ENCODE assay signal across 2 cellular contexts in genomic region chr1:56072310-56072709, GRCh38.
TF ChIP-seq lines count a peak whose summit lies in the region.

No MANE protein-coding gene starts in this region.

TF ChIP-seq in IMR-90, 13 proteins besides CTCF, POLR2A, EP300 and RAD21:
- TF ChIP-seq CHD1 (IDR thresholded peaks at IDR 0.05; ENCODE audit: low read depth, low read length) (no peak), NFE2L2 (IDR thresholded peaks at IDR 0.05; ENCODE audit: low read depth, low read length) (no peak), RFX5 (IDR thresholded peaks at IDR 0.05; ENCODE audit: low read depth, low read length) (no peak), CEBPB (IDR thresholded peaks at IDR 0.05; ENCODE audit: low read depth, low read length) (no peak), MAZ (IDR thresholded peaks at IDR 0.05; ENCODE audit: borderline replicate concordance, low read depth, low read length) (no peak), USF2 (IDR thresholded peaks at IDR 0.05; ENCODE audit: low read depth, low read length) (no peak), FOS (IDR thresholded peaks at IDR 0.05; ENCODE audit: low read depth, low read length) (no peak), MXI1 (IDR thresholded peaks at IDR 0.05; ENCODE audit: borderline replicate concordance, low read depth, low read length) (no peak), SMC3 (IDR thresholded peaks at IDR 0.05; ENCODE audit: low read depth, low read length) (no peak), RCOR1 (IDR thresholded peaks at IDR 0.05; ENCODE audit: insufficient replicate concordance, low read length) (no peak)

TF ChIP-seq in endothelial cell of umbilical vein, 7 proteins besides CTCF, POLR2A, EP300 and RAD21:
- TF ChIP-seq JUN (IDR thresholded peaks at IDR 0.05; ENCODE audit: borderline replicate concordance, insufficient read depth, insufficient read length, low read depth), result no peak
- no peak for TF ChIP-seq MYC (IDR thresholded peaks at IDR 0.05; ENCODE audit: low read depth, low read length)
- peak; percentile 68 for TF ChIP-seq GATA2 (IDR thresholded peaks at IDR 0.05; ENCODE audit: insufficient read depth, insufficient read length, low read depth, low read length)
- TF ChIP-seq MAX (IDR thresholded peaks at IDR 0.05; ENCODE audit: insufficient read depth, insufficient read length), result no peak
- peak; percentile 51 for TF ChIP-seq FOS (IDR thresholded peaks at IDR 0.05; ENCODE audit: borderline replicate concordance, insufficient read depth, low read length)
- TF ChIP-seq POLR2AphosphoS5 (IDR thresholded peaks at IDR 0.05; ENCODE audit: insufficient read depth, low read depth, low read length), result no peak
- no peak for TF ChIP-seq EZH2 (IDR thresholded peaks at IDR 0.05; ENCODE audit: borderline replicate concordance, low read depth, low read length, severe bottlenecking)
TF ChIP-seq in endothelial cell of umbilical vein: peak in this region for 2.
